In genomic region chr19:20051841-20052768, GRCh38 we compare ENCODE assay signal across 8 cellular contexts. TPM values are rescaled to one million over a fixed set of nuclear protein-coding genes. Genes with fewer than 3 reads are reported as not detected.
A peak's percentile ranks its signal among the peaks of the same experiment; 100 is the strongest.
DNase-seq lines count a peak whose midpoint lies in the region; ATAC-seq and TF ChIP-seq lines count a peak whose summit lies in the region.

No MANE protein-coding gene starts in this region.

- H2AK9ac ChIP-seq in IMR-90 (replicated peaks; ENCODE audit: low read depth, low read length, poor library complexity) = peak overlapping the region; percentile 80

- peak overlapping the region; percentile 92 for H2AFZ ChIP-seq in IMR-90 (replicated peaks; ENCODE audit: low read length, poor library complexity)
- peak overlapping the region; percentile 100 for H2AFZ ChIP-seq in osteoblast (ENCODE audit: low read length)

- no peaks in the 10 kb centered on the region for H3K27me3 Mint-ChIP-seq in CD4-positive, alpha-beta memory T cell
- H3K27me3 Mint-ChIP-seq in activated naive CD8-positive, alpha-beta T cell treated with anti-CD3 and anti-CD28 coated beads for 36 hours = peaks cover 5% of the 10 kb centered on the region

- H4K91ac ChIP-seq in IMR-90 (ENCODE audit: insufficient read depth, low read depth, low read length) = peak overlapping the region; percentile 69

- no peaks in the 10 kb centered on the region for H4K20me1 ChIP-seq in IMR-90 (ENCODE audit: insufficient read depth, low read length)
- H4K20me1 ChIP-seq in osteoblast (ENCODE audit: insufficient read depth, low read length) = no peaks in the 10 kb centered on the region

- H3K4me1 ChIP-seq in CD4-positive, alpha-beta memory T cell (ENCODE audit: insufficient read depth, low read length) = peaks cover 8% of the 10 kb centered on the region
- no peaks in the 10 kb centered on the region for H3K4me1 ChIP-seq in IMR-90 (ENCODE audit: control insufficient read depth, insufficient read depth, low read length)
- H3K4me1 ChIP-seq in osteoblast (ENCODE audit: insufficient read depth, low read length) = no peaks in the 10 kb centered on the region
- H3K4me1 ChIP-seq in testis = no peaks in the 10 kb centered on the region

- POLR2A ChIA-PET in CD4-positive, alpha-beta memory T cell (lab: Charles Lee; ENCODE audit: partially characterized antibody) = interaction anchor here (0.6 to 2.3 kb wide), 14 partner anchors 13 to 1454 kb away, joined by 3 to 36 read pairs (median 6); partner anchors contain the start of genes ATP13A1, ZNF14, ZNF431 and ZNF486
- POLR2A ChIA-PET in IMR-90 (lab: Charles Lee; ENCODE audit: unreplicated experiment) = no interaction called here

- no peaks in the 10 kb centered on the region for H3K27me3 ChIP-seq in CD4-positive, alpha-beta memory T cell (ENCODE audit: insufficient read depth, low read length)
- H3K27me3 ChIP-seq in IMR-90 (ENCODE audit: control insufficient read depth, insufficient read depth, low read length) (no peaks in the 10 kb centered on the region), osteoblast (ENCODE audit: insufficient read depth, low read length) (no peaks in the 10 kb centered on the region), testis (no peaks in the 10 kb centered on the region)

- H3K4me2 ChIP-seq in IMR-90 (ENCODE audit: low read depth, low read length) (peak overlapping the region; percentile 79), osteoblast (ENCODE audit: insufficient read depth, low read length) (peak overlapping the region; percentile 95)

- peaks cover 0 to 8% of the 10 kb centered on the region in 2 donors for H3K36me3 Mint-ChIP-seq in CD4-positive, alpha-beta memory T cell
- H3K36me3 Mint-ChIP-seq in activated naive CD8-positive, alpha-beta T cell treated with anti-CD3 and anti-CD28 coated beads for 36 hours = peaks cover 4% of the 10 kb centered on the region

- H3K79me1 ChIP-seq in IMR-90 (ENCODE audit: low read depth in 1 of 2, low read length in 2 of 2) = no peaks in the 10 kb centered on the region

- H2BK5ac ChIP-seq in IMR-90 (ENCODE audit: low read depth, low read length, poor library complexity, severe bottlenecking) = no peak overlapping the region

- BruUV-seq in IMR-90 (replicated peaks; lab: Mats Ljungman, UMichigan) = no TSS peak

- H3K23ac ChIP-seq in IMR-90 (ENCODE audit: low read depth, low read length) = peak overlapping the region; percentile 8; the same call in 1 of the 2 replicates

- H3K4me3 Mint-ChIP-seq in CD4-positive, alpha-beta memory T cell = peak overlapping the region; percentile 94 to 100 (median 99)
- peak overlapping the region; percentile 96 for H3K4me3 Mint-ChIP-seq in activated naive CD8-positive, alpha-beta T cell treated with anti-CD3 and anti-CD28 coated beads for 36 hours

- TF ChIP-seq RAD21 in IMR-90 (IDR thresholded peaks at IDR 0.05; ENCODE audit: low read length) = no peak

- 0% methylated on average over 10 of the region's 43 CpGs; no CpG with 5 or more reads in 1 of the 2 experiments for WGBS in IMR-90 (ENCODE audit: extremely low coverage in 2 of 2, insufficient read length in 1 of 2), 2 experiments
- 0 to 1% methylated on average over 29 to 43 of the region's 43 CpGs for WGBS in testis, 2 donors

- H3K4me3 ChIP-seq in CD4-positive, alpha-beta memory T cell (ENCODE audit: low read length in 2 of 2) = peak overlapping the region; percentile 53 to 95
- peak overlapping the region; percentile 81 for H3K4me3 ChIP-seq in IMR-90 (ENCODE audit: insufficient read depth, low read depth, low read length)
- H3K4me3 ChIP-seq in osteoblast (ENCODE audit: insufficient read depth, low read length) = peak overlapping the region; percentile 85
- H3K4me3 ChIP-seq in testis = peak overlapping the region; percentile 57 to 67

- H3K4me1 Mint-ChIP-seq in CD4-positive, alpha-beta memory T cell = peaks cover 3 to 22% (median 14%) of the 10 kb centered on the region in 4 donors
- peaks cover 15% of the 10 kb centered on the region for H3K4me1 Mint-ChIP-seq in activated naive CD8-positive, alpha-beta T cell treated with anti-CD3 and anti-CD28 coated beads for 36 hours

- TF ChIP-seq POLR2A in IMR-90 (IDR thresholded peaks at IDR 0.05; ENCODE audit: low read depth, low read length) (no peak), testis (IDR thresholded peaks at IDR 0.05) (no peak)

- H3K27ac ChIP-seq in CD4-positive, alpha-beta memory T cell (ENCODE audit: low read depth, low read length) = peak overlapping the region; percentile 62
- H3K27ac ChIP-seq in IMR-90 (ENCODE audit: insufficient read depth, low read length) (peak overlapping the region; percentile 41), osteoblast (ENCODE audit: low read depth, low read length) (peak overlapping the region; percentile 20), testis (no peak overlapping the region)

- H3K9me1 ChIP-seq in IMR-90 (ENCODE audit: insufficient read depth, low read length) = no peaks in the 10 kb centered on the region; the same call in 1 of the 2 replicates

- peak overlapping the region; percentile 84 for H3K4ac ChIP-seq in IMR-90 (ENCODE audit: low read depth, low read length)

- ATAC-seq in GM21381 (IDR thresholded peaks at IDR 0.05; ENCODE audit: unreplicated experiment) (peak; percentile 91), IMR-90 (ENCODE audit: low read depth) (peak; percentile 99), Right ventricle myocardium inferior (peak; percentile 100)

- H3K9me3 Mint-ChIP-seq in CD4-positive, alpha-beta memory T cell = no peaks in the 10 kb centered on the region
- H3K9me3 Mint-ChIP-seq in activated naive CD8-positive, alpha-beta T cell treated with anti-CD3 and anti-CD28 coated beads for 36 hours = peaks cover 16% of the 10 kb centered on the region

- no peak overlapping the region for H2BK20ac ChIP-seq in IMR-90 (ENCODE audit: low read depth, low read length)

- H3K9me3 ChIP-seq in CD4-positive, alpha-beta memory T cell (ENCODE audit: control insufficient read depth in 1 of 2, low read length in 2 of 2) = no peaks in the 10 kb centered on the region
- H3K9me3 ChIP-seq in IMR-90 (ENCODE audit: control insufficient read depth, insufficient read depth, low read length) (no peaks in the 10 kb centered on the region), osteoblast (ENCODE audit: low read depth, low read length) (no peaks in the 10 kb centered on the region), testis (no peaks in the 10 kb centered on the region)

- peak overlapping the region; percentile 71 for H3K14ac ChIP-seq in IMR-90 (replicated peaks; ENCODE audit: low read depth, low read length)

- no peak overlapping the region for H2BK120ac ChIP-seq in IMR-90 (ENCODE audit: low read depth, low read length)

- peak overlapping the region; percentile 74 for H4K5ac ChIP-seq in IMR-90 (ENCODE audit: low read depth, low read length)

- H3K56ac ChIP-seq in IMR-90 (ENCODE audit: extremely low read depth, insufficient read depth, low read length) = no peak overlapping the region

- H4K8ac ChIP-seq in IMR-90 (ENCODE audit: low read depth in 2 of 2, low read length in 2 of 2) = peak overlapping the region; percentile 88 to 97

- no peaks in the 10 kb centered on the region for H3K36me3 ChIP-seq in CD4-positive, alpha-beta memory T cell (ENCODE audit: insufficient read depth, low read length)
- no peaks in the 10 kb centered on the region for H3K36me3 ChIP-seq in IMR-90 (ENCODE audit: control insufficient read depth, insufficient read depth, low read length)
- no peaks in the 10 kb centered on the region for H3K36me3 ChIP-seq in osteoblast (ENCODE audit: insufficient read depth, low read length)
- H3K36me3 ChIP-seq in testis (ENCODE audit: low read depth, missing control alignments) = no peaks in the 10 kb centered on the region

- no peaks in the 10 kb centered on the region for H3K79me2 ChIP-seq in osteoblast (ENCODE audit: insufficient read depth, low read length)

- peak overlapping the region; percentile 56 for H3K9ac ChIP-seq in IMR-90 (ENCODE audit: low read depth, low read length)

- peak overlapping the region; percentile 5; the same call in 1 of the 2 replicates for H3K18ac ChIP-seq in IMR-90 (ENCODE audit: low read depth, low read length)

- H3K27ac Mint-ChIP-seq in CD4-positive, alpha-beta memory T cell = peak overlapping the region; percentile 75 to 97 (median 94)
- H3K27ac Mint-ChIP-seq in activated naive CD8-positive, alpha-beta T cell treated with anti-CD3 and anti-CD28 coated beads for 36 hours = peak overlapping the region; percentile 95

- CTCF ChIA-PET in CD4-positive, alpha-beta memory T cell (lab: Charles Lee; ENCODE audit: partially characterized antibody) = interaction anchor here (0.9 to 2.0 kb wide), 4 partner anchors 12 to 611 kb away, joined by 3 to 6 read pairs (median 4); partner anchors contain the start of genes ZNF253 and ZNF682
- CTCF ChIA-PET in IMR-90 (lab: Yijun Ruan, JAX) = no interaction called here

- no peak overlapping the region for H2AK5ac ChIP-seq in IMR-90 (ENCODE audit: low read depth, low read length)

- DNase-seq in CD4-positive, alpha-beta memory T cell = peak; percentile 43 to 58 (median 48)
- DNase-seq in IMR-90 (peak; percentile 96), SK-MEL-5 (ENCODE audit: low read depth, low spot score) (peak; percentile 7), Right ventricle myocardium inferior (ENCODE audit: missing footprints) (peak; percentile 97), osteoblast (ENCODE audit: insufficient read length, low spot score, missing footprints) (peak; percentile 91), testis (peak; percentile 98)
- DNase-seq in activated naive CD8-positive, alpha-beta T cell treated with anti-CD3 and anti-CD28 coated beads for 36 hours = peak; percentile 72

- TF ChIP-seq CTCF in IMR-90 (conservative IDR thresholded peaks at IDR 0.05; ENCODE audit: low read depth, low read length) = no peak
- no peak for TF ChIP-seq CTCF in osteoblast (IDR thresholded peaks at IDR 0.05; ENCODE audit: extremely low read depth, low read depth, low read length)
- TF ChIP-seq CTCF in testis (IDR thresholded peaks at IDR 0.05) = no peak

- peak overlapping the region; percentile 20; the same call in 1 of the 3 replicates for H2BK15ac ChIP-seq in IMR-90 (ENCODE audit: low read depth, low read length)

- in situ Hi-C loops in IMR-90 (cut with MboI; ENCODE audit: low sequenced_read_pairs) = no loop called here
- in situ Hi-C loops in SK-MEL-5 (cut with HindIII; ENCODE audit: low pct_unique_long_range_greater_than_20kb, low sequenced_read_pairs) = no loop called here

- dilution Hi-C loops in IMR-90 (cut with HindIII; ENCODE audit: low sequenced_read_pairs, unreplicated experiment) = no loop called here

- intact Hi-C loops in CD4-positive, alpha-beta memory T cell (cut with micrococcal nuclease) = loop anchor here (1.0 to 2.0 kb wide), 3 partner anchors 13 to 115 kb away; partner anchors contain the start of genes ZNF486, ZNF682 and ZNF90
- intact Hi-C loops in IMR-90 (cut with micrococcal nuclease) (loop anchor here (1.0 to 10.0 kb wide), 3 partner anchors 25 to 183 kb away; partner anchors contain the start of genes ZNF486 and ZNF90), Right ventricle myocardium inferior (cut with DNase I) (no loop called here), testis (cut with DNase I; ENCODE audit: low total_unique reads) (no loop called here)

RNA-seq across cellular contexts. Expression of gene ZNF682, which starts 12.8 kb away (rescaled TPM):
- 1 to 10 TPM; 7.3 TPM for total RNA-seq in CD4-positive, alpha-beta memory T cell
- polyA plus RNA-seq in CD4-positive, alpha-beta memory T cell = 1 to 10 TPM; 3.7 to 5.2 TPM
- total RNA-seq in IMR-90 (2012; rRNA removed) = 2.2 and 4.8 TPM in 2 replicates
- 1.3 and 1.7 TPM in 2 replicates for polyA plus RNA-seq in IMR-90 (2012; rRNA removed)
- 0.46 and 0.69 TPM in 2 replicates for polyA plus RNA-seq in IMR-90 (2012; cell fraction: cytosol; rRNA removed)
- polyA plus RNA-seq in IMR-90 (2012; cell fraction: nucleus; rRNA removed; ENCODE audit: low replicate concordance) = 0.66 and 5.3 TPM in 2 replicates
- not detected in 2 replicates for total RNA-seq in SK-MEL-5 (2014; rRNA removed; shearing (Covaris generic))
- 0.38 TPM in 1 of 2 replicates, not detected in the other for polyA plus RNA-seq in SK-MEL-5 (2015; cell fraction: cytosol; rRNA removed)
- polyA plus RNA-seq in SK-MEL-5 (2015; cell fraction: nucleus; rRNA removed) = 0.69 TPM in 1 of 2 replicates, not detected in the other
- 10 to 100 TPM; 12.2 to 13.9 TPM for total RNA-seq in activated naive CD8-positive, alpha-beta T cell treated with anti-CD3 and anti-CD28 coated beads for 36 hours
- 7.0 TPM for total RNA-seq in Right ventricle myocardium inferior
- total RNA-seq in osteoblast = 2.2 and 5.9 TPM in 2 replicates
- 1 to 10 TPM; 5.1 to 5.4 TPM for total RNA-seq in testis
- 4.1 TPM for polyA plus RNA-seq in testis (ENCODE audit: insufficient read depth, low read depth, low replicate concordance)

RNA-seq across cellular contexts. Expression of gene ZNF90, which starts 25.7 kb away (rescaled TPM):
- 1 to 10 TPM; 5.4 to 6.2 TPM for total RNA-seq in CD4-positive, alpha-beta memory T cell
- polyA plus RNA-seq in CD4-positive, alpha-beta memory T cell = 1 to 10 TPM in 1 of 2 donors, under 1 TPM in 1; 0.60 to 1.1 TPM
- total RNA-seq in IMR-90 (2012; rRNA removed) (0.28 and 0.36 TPM in 2 replicates), Right ventricle myocardium inferior (1.1 TPM), osteoblast (1.1 and 1.2 TPM in 2 replicates), testis (1 to 10 TPM; 3.9 to 9.2 TPM)
- polyA plus RNA-seq in IMR-90 (2012; rRNA removed) (0.38 and 0.49 TPM in 2 replicates), testis (ENCODE audit: insufficient read depth, low read depth, low replicate concordance) (2.2 TPM)
- 0.21 and 0.86 TPM in 2 replicates for polyA plus RNA-seq in IMR-90 (2012; cell fraction: cytosol; rRNA removed)
- 0.61 and 0.97 TPM in 2 replicates for polyA plus RNA-seq in IMR-90 (2012; cell fraction: nucleus; rRNA removed; ENCODE audit: low replicate concordance)
- 0.77 TPM in 1 of 2 replicates, not detected in the other for total RNA-seq in SK-MEL-5 (2014; rRNA removed; shearing (Covaris generic))
- polyA plus RNA-seq in SK-MEL-5 (2015; cell fraction: cytosol; rRNA removed) = 0.06 and 0.12 TPM in 2 replicates
- polyA plus RNA-seq in SK-MEL-5 (2015; cell fraction: nucleus; rRNA removed) = 0.70 and 1.3 TPM in 2 replicates
- 10 to 100 TPM; 19.6 to 20.8 TPM for total RNA-seq in activated naive CD8-positive, alpha-beta T cell treated with anti-CD3 and anti-CD28 coated beads for 36 hours

Comparison
In these comparisons a context has a peak if more than half of its experiments do, and no peak if none do; other contexts are left out.
1. DNase-seq: peak in every context shown above with its lines; median percentile 98 in testis; 97 in Right ventricle myocardium inferior; 96 in IMR-90; 91 in osteoblast; 72 in activated naive CD8-positive, alpha-beta T cell treated with anti-CD3 and anti-CD28 coated beads for 36 hours; 48 in CD4-positive, alpha-beta memory T cell; 7 in SK-MEL-5.
2. H3K27ac ChIP-seq: peak in CD4-positive, alpha-beta memory T cell (single experiment), IMR-90 (single experiment) and osteoblast (single experiment); none in testis (0 of 2).
3. intact Hi-C loops: an anchor here in CD4-positive, alpha-beta memory T cell (1.0 to 2.0 kb wide) and IMR-90 (1.0 to 10.0 kb wide); none called in Right ventricle myocardium inferior and testis.
4. Peak in every context shown above with its lines, with median percentiles within 50 percentile points of each other: H3K4me3 ChIP-seq and ATAC-seq.